27 cellular contexts compared by ENCODE assay signal in the genomic region with DNA sequence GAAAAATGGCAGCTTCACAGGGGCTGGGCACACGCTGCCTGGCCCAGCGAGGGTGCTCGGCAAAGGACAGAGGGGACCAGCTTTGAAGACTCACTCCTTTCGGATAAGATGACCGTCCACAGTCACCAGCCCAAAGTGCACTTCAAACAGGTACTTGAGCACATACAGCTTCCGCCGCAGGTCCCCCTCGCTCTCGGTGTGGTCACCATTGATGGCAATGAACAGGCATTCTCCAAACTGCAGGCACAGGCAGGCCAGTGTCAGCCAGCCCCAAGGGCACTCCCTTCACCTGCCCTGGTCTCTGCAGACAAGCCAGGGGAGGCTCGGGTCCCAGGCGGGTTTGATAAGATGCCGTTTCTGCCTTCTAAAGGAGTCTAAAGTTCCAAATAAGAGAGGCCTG.
"Had no signal": no experiment of that assay in that cellular context is flagged by ENCODE, and none has a peak within 500 bp of the region (broad histone marks: within the 10 kb centered on the region; RNA-seq: fewer than 3 reads in every experiment).

No MANE protein-coding gene starts in this region.

- H2AFZ ChIP-seq: hepatocyte had no signal

- H3K9me3 ChIP-seq: lower lobe of right lung, neutrophil, pancreas, prostate gland, suprapubic skin, thoracic aorta, tibial artery, upper lobe of right lung had no signal

- H3K4me1 ChIP-seq: lower lobe of right lung, pancreas, prostate gland, suprapubic skin, tibial artery, upper lobe of right lung had no signal

- H3K4me3 ChIP-seq: heart right ventricle, hepatocyte, left lung, lower lobe of right lung, pancreas, prostate gland, skin epidermis, suprapubic skin, thoracic aorta, tibial artery, upper lobe of right lung had no signal

- ATAC-seq: heart right ventricle; left colon; left lung; lower lobe of right lung; natural killer cell treated with Interleukin-12 subunit alpha and Interleukin-12 subunit beta and Interleukin-15 and Interleukin-18, amount 100 ng/mL, for 72 hours; pancreas; right cardiac atrium; sciatic nerve; stimulated activated naive B cell treated with anti-CD40 and anti-IgM and Interleukin-4, amounts not matched to agents 10 μg/mL and 1 μg/mL and 100 μg/mL, for 72 hours; stimulated activated naive CD8-positive, alpha-beta T cell treated with anti-CD3 and anti-CD28 coated beads, Interleukin-15, Interleukin-2, amounts not matched to agents 100 U/mL and 50 U/mL, for 24 hours; upper lobe of right lung had no signal

- H3K4me2 ChIP-seq: hepatocyte had no signal

- H3K27me3 ChIP-seq: heart right ventricle, hepatocyte, left lung, neutrophil, pancreas, suprapubic skin, tibial artery, upper lobe of right lung had no signal

- DNase-seq: heart right ventricle; kidney glomerular epithelial cell; left colon; left lung; lower lobe of right lung; mammary epithelial cell; mesendoderm; naive B cell; occipital lobe; pancreas; retina; stimulated activated CD4-positive, alpha-beta T cell treated with anti-CD3 and anti-CD28 coated beads, Interleukin-12 subunit alpha, Interleukin-12 subunit beta, amount 100 ng/mL, for 4 hours; stimulated activated CD4-positive, alpha-beta T cell treated with anti-CD3 and anti-CD28 coated beads, Interleukin-4, amount 100 ng/mL, for 24 hours; stimulated activated naive B cell treated with anti-CD40 and anti-IgM and Interleukin-4, amounts not matched to agents 10 μg/mL and 1 μg/mL and 100 μg/mL, for 72 hours; stimulated activated naive CD8-positive, alpha-beta T cell treated with anti-CD3 and anti-CD28 coated beads, Interleukin-15, Interleukin-2, amounts not matched to agents 100 U/mL and 50 U/mL, for 24 hours; tibial artery; trophoblast cell; upper lobe of right lung had no signal

- H3K79me2 ChIP-seq: hepatocyte had no signal

- H3K27ac ChIP-seq: heart right ventricle, hepatocyte, left lung, lower lobe of right lung, neutrophil, pancreas, prostate gland, skin epidermis, suprapubic skin, thoracic aorta, tibial artery, upper lobe of right lung had no signal
